ENCODE assay signal across 1 cellular context in genomic region chr14:73136085-73136386, GRCh38.
TF ChIP-seq lines count a peak whose summit lies in the region.

No MANE protein-coding gene starts in this region.

TF ChIP-seq in A549, 52 proteins besides CTCF, POLR2A, EP300 and RAD21 (continued from another document):
- TF ChIP-seq EHF (CRISPR knock-in tag; IDR thresholded peaks at IDR 0.05): no peak
- no peak for TF ChIP-seq ATOH8 (CRISPR knock-in tag; IDR thresholded peaks at IDR 0.05; ENCODE audit: low read depth)
- TF ChIP-seq GATA3 (IDR thresholded peaks at IDR 0.05; ENCODE audit: borderline replicate concordance): no peak
- no peak for TF ChIP-seq ZFP36 (IDR thresholded peaks at IDR 0.05; ENCODE audit: borderline replicate concordance, partially characterized antibody)
- TF ChIP-seq JUNB (IDR thresholded peaks at IDR 0.05): no peak
- TF ChIP-seq NFE2L2 (conservative IDR thresholded peaks at IDR 0.05; ENCODE audit: low read length): no peak
- no peak for TF ChIP-seq POLR2AphosphoS2 (conservative IDR thresholded peaks at IDR 0.05; ENCODE audit: low read length)
- TF ChIP-seq SREBF2 (IDR thresholded peaks at IDR 0.05): no peak
- TF ChIP-seq NR3C1 (IDR thresholded peaks at IDR 0.05): no peak
- no peak for TF ChIP-seq NPAS2 (CRISPR knock-in tag; IDR thresholded peaks at IDR 0.05; ENCODE audit: borderline replicate concordance)
- no peak for TF ChIP-seq USF2 (IDR thresholded peaks at IDR 0.05)
- no peak for TF ChIP-seq CEBPB (IDR thresholded peaks at IDR 0.05)
- no peak for TF ChIP-seq ZSCAN20 (CRISPR knock-in tag; IDR thresholded peaks at IDR 0.05)
- TF ChIP-seq MAZ (IDR thresholded peaks at IDR 0.05; ENCODE audit: borderline replicate concordance, low read depth, low read length): no peak
- TF ChIP-seq ESRRA (IDR thresholded peaks at IDR 0.05; ENCODE audit: borderline replicate concordance, low read length): no peak
- no peak for TF ChIP-seq HOXB5 (CRISPR knock-in tag; IDR thresholded peaks at IDR 0.05)
